Comparison of ENCODE assay signal across 29 cellular contexts in genomic region chr20:879626-880025, GRCh38. TPM values are rescaled to one million over a fixed set of nuclear protein-coding genes. Genes with fewer than 3 reads are reported as not detected.
"Had no signal": no experiment of that assay in that cellular context is flagged by ENCODE, and none has a peak within 500 bp of the region (broad histone marks: within the 10 kb centered on the region; RNA-seq: fewer than 3 reads in every experiment).

No MANE protein-coding gene starts in this region.

- H3K9me3 Mint-ChIP-seq: dendritic cell treated with granulocyte-macrophage colony-stimulating factor and Interleukin-4, amounts not matched to agents 40 ng/mL and 50 ng/mL, for 4 days; effector memory CD8-positive, alpha-beta T cell; endodermal cell; mesothelial cell of epicardium; naive B cell had no signal

- H3K27ac ChIP-seq: epithelial cell of prostate, esophagus squamous epithelium, gastrocnemius medialis, heart right ventricle, left lung, lower lobe of right lung had no signal

- H3K27ac Mint-ChIP-seq: dendritic cell treated with granulocyte-macrophage colony-stimulating factor and Interleukin-4, amounts not matched to agents 40 ng/mL and 50 ng/mL, for 4 days; effector memory CD8-positive, alpha-beta T cell; endodermal cell; mesothelial cell of epicardium; naive B cell had no signal

- H3K4me1 ChIP-seq: gastrocnemius medialis had no signal

- H3K36me3 ChIP-seq: esophagus squamous epithelium, gastrocnemius medialis, heart right ventricle, left lung, lower lobe of right lung had no signal

- H3K36me3 Mint-ChIP-seq: mesothelial cell of epicardium, naive B cell had no signal

- H3K27me3 Mint-ChIP-seq: effector memory CD8-positive, alpha-beta T cell had no signal

- DNase-seq: cortex of kidney; effector CD8-positive, alpha-beta T cell; effector memory CD8-positive, alpha-beta T cell; endodermal cell; erythroblast; esophagus squamous epithelium; foreskin fibroblast; foreskin melanocyte; gastrocnemius medialis; glutamatergic neuron; head of caudate nucleus; heart right ventricle; hippocampal formation; left cardiac atrium; left lung; left ventricle myocardium superior; lower lobe of right lung; mesenchymal stem cell; mucosa of descending colon; naive B cell had no signal

- ATAC-seq: effector memory CD8-positive, alpha-beta T cell; esophagus mucosa; gastrocnemius medialis; heart right ventricle; left cardiac atrium; left lung; left ventricle myocardium superior; lower lobe of right lung; mucosa of descending colon had no signal

- H3K9me3 ChIP-seq: esophagus squamous epithelium, gastrocnemius medialis, heart right ventricle, left lung, lower lobe of right lung, mucosa of descending colon had no signal

- H3K4me3 ChIP-seq: esophagus squamous epithelium, gastrocnemius medialis, heart right ventricle, left lung, lower lobe of right lung, mucosa of descending colon had no signal

- H3K4me3 Mint-ChIP-seq: dendritic cell treated with granulocyte-macrophage colony-stimulating factor and Interleukin-4, amounts not matched to agents 40 ng/mL and 50 ng/mL, for 4 days; effector memory CD8-positive, alpha-beta T cell; endodermal cell; mesothelial cell of epicardium; naive B cell had no signal

- H3K4me1 Mint-ChIP-seq: endodermal cell, mesothelial cell of epicardium, naive B cell had no signal

RNA-seq across cellular contexts. Expression of gene ANGPT4, which starts 36.5 kb away (rescaled TPM):
- total RNA-seq: dermis microvascular lymphatic vessel endothelial cell, glomerular endothelial cell, kidney epithelial cell, lung microvascular endothelial cell, myocyte had no signal
